Comparison of ENCODE assay signal across 1 cellular context in the genomic region with DNA sequence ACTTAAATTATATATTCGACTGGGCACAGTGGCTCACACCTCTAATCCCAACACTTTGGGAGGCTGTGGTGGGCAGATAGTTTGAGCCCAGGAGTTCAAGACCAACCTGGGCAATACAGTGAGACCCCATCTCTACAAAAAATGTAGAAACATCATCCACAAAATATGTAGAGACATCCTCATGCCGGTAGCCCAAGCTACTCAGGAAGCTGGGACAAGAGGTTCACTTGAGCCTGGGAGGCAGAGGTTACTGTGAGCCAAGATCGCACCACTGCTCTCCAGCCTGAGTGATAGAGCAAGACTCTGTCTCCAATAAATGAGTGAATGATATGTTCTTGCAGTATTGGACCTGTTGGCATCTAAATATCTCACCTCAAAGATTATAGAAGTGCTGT.
TF ChIP-seq lines count a peak whose summit lies in the region.

No MANE protein-coding gene starts in this region.

TF ChIP-seq in A549, 52 proteins besides CTCF, POLR2A, EP300 and RAD21 (continued from another document):
- TF ChIP-seq RCOR1 (IDR thresholded peaks at IDR 0.05; ENCODE audit: low read depth, low read length) = no peak
- TF ChIP-seq HEYL (CRISPR knock-in tag; IDR thresholded peaks at IDR 0.05) = 0 out of 2 replicates have a peak, but pooled peaks have one; percentile 42
- TF ChIP-seq, protein P1, sequence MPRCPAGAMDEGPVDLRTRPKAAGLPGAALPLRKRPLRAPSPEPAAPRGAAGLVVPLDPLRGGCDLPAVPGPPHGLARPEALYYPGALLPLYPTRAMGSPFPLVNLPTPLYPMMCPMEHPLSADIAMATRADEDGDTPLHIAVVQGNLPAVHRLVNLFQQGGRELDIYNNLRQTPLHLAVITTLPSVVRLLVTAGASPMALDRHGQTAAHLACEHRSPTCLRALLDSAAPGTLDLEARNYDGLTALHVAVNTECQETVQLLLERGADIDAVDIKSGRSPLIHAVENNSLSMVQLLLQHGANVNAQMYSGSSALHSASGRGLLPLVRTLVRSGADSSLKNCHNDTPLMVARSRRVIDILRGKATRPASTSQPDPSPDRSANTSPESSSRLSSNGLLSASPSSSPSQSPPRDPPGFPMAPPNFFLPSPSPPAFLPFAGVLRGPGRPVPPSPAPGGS (IDR thresholded peaks at IDR 0.05) = no peak
- TF ChIP-seq FOSL2 (IDR thresholded peaks at IDR 0.05) = no peak
- no peak for TF ChIP-seq FOSL2 (CRISPR knock-in tag; IDR thresholded peaks at IDR 0.05)
- TF ChIP-seq EHMT2 (IDR thresholded peaks at IDR 0.05; ENCODE audit: low read depth) = no peak
- no peak for TF ChIP-seq KDM1A (IDR thresholded peaks at IDR 0.05; ENCODE audit: low read depth)
- no peak for TF ChIP-seq NR3C1 (IDR thresholded peaks at IDR 0.05)
- no peak for TF ChIP-seq SMC3 (IDR thresholded peaks at IDR 0.05)
- no peak for TF ChIP-seq CHD2 (IDR thresholded peaks at IDR 0.05; ENCODE audit: low read length, partially characterized antibody)
- no peak for TF ChIP-seq NFE2L2 (conservative IDR thresholded peaks at IDR 0.05; ENCODE audit: low read length)
- TF ChIP-seq PHF8 (IDR thresholded peaks at IDR 0.05; ENCODE audit: borderline replicate concordance, low read depth) = no peak
- TF ChIP-seq ESRRA (IDR thresholded peaks at IDR 0.05; ENCODE audit: borderline replicate concordance, low read length) = no peak
TF ChIP-seq in A549: peak in this region for 9.
